Comparison of ENCODE assay signal across 18 cellular contexts in the genomic region with DNA sequence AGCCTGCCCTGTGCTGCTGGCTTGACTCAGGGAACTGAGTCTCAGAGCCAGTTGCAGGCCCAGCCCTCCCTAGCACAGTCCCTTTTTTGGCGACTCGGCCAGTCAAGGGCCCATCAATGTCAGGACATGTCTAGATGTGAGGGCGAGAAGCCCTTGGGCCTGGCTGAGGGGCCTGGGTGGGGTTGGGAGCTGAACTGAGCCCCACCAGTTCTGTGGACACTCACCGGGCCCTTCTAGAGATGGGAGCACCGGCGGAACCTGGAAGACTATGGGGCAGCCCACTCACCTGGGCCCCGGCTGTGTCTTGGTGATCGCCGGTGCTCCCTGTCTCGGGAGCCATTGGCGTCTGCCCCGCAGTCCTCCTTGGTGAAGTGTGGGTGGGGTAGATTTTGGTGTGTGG.
A peak's percentile ranks its signal among the peaks of the same experiment; 100 is the strongest.
DNase-seq lines count a peak whose midpoint lies in the region; ATAC-seq, FAIRE-seq and TF ChIP-seq lines count a peak whose summit lies in the region.
"Had no signal": no experiment of that assay in that cellular context is flagged by ENCODE, and none has a peak within 500 bp of the region (broad histone marks: within the 10 kb centered on the region; RNA-seq: fewer than 3 reads in every experiment).

No MANE protein-coding gene starts in this region.

- TF ChIP-seq CTCF in kidney (IDR thresholded peaks at IDR 0.05; ENCODE audit: borderline replicate concordance, extremely low read depth, insufficient read depth) (no peak), Calu3 (IDR thresholded peaks at IDR 0.05; ENCODE audit: unreplicated experiment) (no peak)

- no peaks in the 10 kb centered on the region for H3K79me1 ChIP-seq in neuronal stem cell (ENCODE audit: low read depth, low read length)

- H2BK120ac ChIP-seq in neuronal stem cell (ENCODE audit: low read depth, low read length) = no peak overlapping the region

- H3K4me1 ChIP-seq in kidney (ENCODE audit: control insufficient read depth in 1 of 2, insufficient read depth in 1 of 2, low read depth in 1 of 2, low read length in 2 of 2) = no peaks in the 10 kb centered on the region
- H3K4me1 ChIP-seq in neuronal stem cell (ENCODE audit: control insufficient read depth in 2 of 2, insufficient read depth in 1 of 2, low read depth in 1 of 2, low read length in 2 of 2) = peaks cover 0 to 2% of the 10 kb centered on the region in 2 donors

- WGBS in neuronal stem cell (ENCODE audit: extremely low coverage in 2 of 2, insufficient read length in 2 of 2, insufficient replicate concordance in 1 of 2), 2 donors = no CpG with 5 or more reads among the region's 12 CpGs

- peaks cover 67% of the 10 kb centered on the region for H3K27me3 Mint-ChIP-seq in Calu3 (ENCODE audit: unreplicated experiment)
- no peaks in the 10 kb centered on the region for H3K27me3 Mint-ChIP-seq in activated T-cell treated with anti-CD3 and anti-CD28 coated beads, Interleukin-2, amount 50 U/mL, for 72 hours (ENCODE audit: low read depth)

- H3K4me3 ChIP-seq in kidney (ENCODE audit: low read length in 2 of 2) = no peak overlapping the region
- H3K4me3 ChIP-seq in neuronal stem cell (ENCODE audit: low read length in 2 of 2) = no peak overlapping the region

- H3K4me2 ChIP-seq in neuronal stem cell (ENCODE audit: insufficient read depth, low read length, poor library complexity, severe bottlenecking) = no peak overlapping the region

- no peak overlapping the region for H4K91ac ChIP-seq in neuronal stem cell (ENCODE audit: low read depth, low read length, poor library complexity)

- H3K9ac ChIP-seq in kidney (ENCODE audit: low read length in 2 of 2) = no peak overlapping the region
- H3K9ac ChIP-seq in neuronal stem cell (ENCODE audit: low read depth, low read length, poor library complexity) = no peak overlapping the region

- H3K9me3 ChIP-seq in kidney (ENCODE audit: control insufficient read depth in 1 of 2, low read length in 2 of 2) = no peaks in the 10 kb centered on the region
- peaks cover 0 to 4% of the 10 kb centered on the region in 2 donors for H3K9me3 ChIP-seq in neuronal stem cell (replicated peaks in 1 of 2; ENCODE audit: control insufficient read depth in 2 of 2, insufficient read depth in 1 of 2, low read depth in 1 of 2, low read length in 2 of 2)

- no peak overlapping the region for H3K14ac ChIP-seq in neuronal stem cell (ENCODE audit: low read length)

- H2BK5ac ChIP-seq in neuronal stem cell (ENCODE audit: low read length) = no peak overlapping the region

- no peaks in the 10 kb centered on the region for H3K9me3 Mint-ChIP-seq in Calu3 (ENCODE audit: low read depth, unreplicated experiment)
- H3K9me3 Mint-ChIP-seq in activated T-cell treated with anti-CD3 and anti-CD28 coated beads, Interleukin-2, amount 50 U/mL, for 72 hours = no peaks in the 10 kb centered on the region
- H3K9me3 Mint-ChIP-seq: CD14-positive monocyte; CD8-positive, alpha-beta T cell had no signal

- H3K27ac ChIP-seq in kidney (ENCODE audit: low read depth in 2 of 2, low read length in 2 of 2) = no peak overlapping the region
- no peak overlapping the region for H3K27ac ChIP-seq in neuronal stem cell (replicated peaks; ENCODE audit: low read length)
- H3K27ac ChIP-seq: 22Rv1 had no signal

- no peak for ATAC-seq in Right ventricle myocardium inferior
- no peak for ATAC-seq in activated T-cell treated with anti-CD3 and anti-CD28 coated beads, Interleukin-2, amount 50 U/mL, for 72 hours (replicated peaks in 1 of 2)
- ATAC-seq: CD8-positive, alpha-beta T cell; HCT116 had no signal

- no peak overlapping the region for H4K8ac ChIP-seq in neuronal stem cell (ENCODE audit: low read depth, low read length)

- H3K4me3 Mint-ChIP-seq in Calu3 (ENCODE audit: low read depth, unreplicated experiment) = no peak overlapping the region
- H3K4me3 Mint-ChIP-seq in activated T-cell treated with anti-CD3 and anti-CD28 coated beads, Interleukin-2, amount 50 U/mL, for 72 hours = no peak overlapping the region
- H3K4me3 Mint-ChIP-seq: CD14-positive monocyte; CD8-positive, alpha-beta T cell had no signal

- H2BK12ac ChIP-seq in neuronal stem cell (ENCODE audit: low read length) = no peak overlapping the region

- H3K36me3 ChIP-seq in kidney (ENCODE audit: control insufficient read depth in 1 of 2, insufficient read depth in 2 of 2, low read length in 2 of 2) (no peaks in the 10 kb centered on the region), neuronal stem cell (replicated peaks in 1 of 2; ENCODE audit: control insufficient read depth in 2 of 2, insufficient read depth in 2 of 2, low read length in 2 of 2) (peaks cover 0 to 5% of the 10 kb centered on the region in 2 donors)

- H2AFZ ChIP-seq in neuronal stem cell (ENCODE audit: low read length) = no peak overlapping the region

- intact Hi-C loops in Right ventricle myocardium inferior (cut with DNase I) (no loop called here), cardiac septum (cut with DNase I) (no loop called here), kidney (cut with DNase I) (no loop called here), Calu3 (cut with micrococcal nuclease; ENCODE audit: unreplicated experiment) (no loop called here)

- no peak overlapping the region for H3K27ac Mint-ChIP-seq in Calu3 (ENCODE audit: unreplicated experiment)
- no peak overlapping the region for H3K27ac Mint-ChIP-seq in activated T-cell treated with anti-CD3 and anti-CD28 coated beads, Interleukin-2, amount 50 U/mL, for 72 hours
- H3K27ac Mint-ChIP-seq: CD8-positive, alpha-beta T cell had no signal

- peak overlapping the region; percentile 9 for H2BK15ac ChIP-seq in neuronal stem cell (ENCODE audit: low read length)

- no peaks in the 10 kb centered on the region for H3K4me1 Mint-ChIP-seq in Calu3 (ENCODE audit: low read depth, unreplicated experiment)
- H3K4me1 Mint-ChIP-seq in activated T-cell treated with anti-CD3 and anti-CD28 coated beads, Interleukin-2, amount 50 U/mL, for 72 hours (ENCODE audit: low read depth) = no peaks in the 10 kb centered on the region

- peak overlapping the region; percentile 59 for H2AK5ac ChIP-seq in neuronal stem cell (ENCODE audit: low read depth, low read length)

- CTCF ChIA-PET in Calu3 (lab: Charles Lee) = no interaction called here

- no TSS peak for BruUV-seq in Calu3 (replicated peaks; lab: Mats Ljungman, UMichigan)

- no peaks in the 10 kb centered on the region for H3K36me3 Mint-ChIP-seq in Calu3 (ENCODE audit: insufficient read depth, unreplicated experiment)
- no peaks in the 10 kb centered on the region for H3K36me3 Mint-ChIP-seq in activated T-cell treated with anti-CD3 and anti-CD28 coated beads, Interleukin-2, amount 50 U/mL, for 72 hours (ENCODE audit: insufficient read depth in 2 of 2)
- H3K36me3 Mint-ChIP-seq: CD8-positive, alpha-beta T cell had no signal

- no peak overlapping the region for H3K23ac ChIP-seq in neuronal stem cell (ENCODE audit: low read depth, low read length, poor library complexity)

- no peak overlapping the region for H3K4ac ChIP-seq in neuronal stem cell (ENCODE audit: low read length)

- no peak for FAIRE-seq in kidney (lab: Jason Lieb, UNC)
- FAIRE-seq: GM12892, GM19239 had no signal

- DNase-seq in Right ventricle myocardium inferior (ENCODE audit: missing footprints) = peak; percentile 34
- DNase-seq in cardiac septum (ENCODE audit: low spot score) = no peak
- DNase-seq in kidney = peak; percentile 39
- no peak for DNase-seq in neuronal stem cell (ENCODE audit: low spot score)
- DNase-seq in Calu3 = no peak
- no peak for DNase-seq in NCI-H128 (lab: John Stamatoyannopoulos, UW; ENCODE audit: unreplicated experiment)
- no peak for DNase-seq in activated gamma-delta T cell (lab: John Stamatoyannopoulos, UW)
- no peak for DNase-seq in activated T-cell treated with anti-CD3 and anti-CD28 coated beads, Interleukin-2, amount 50 U/mL, for 72 hours
- DNase-seq: CD8-positive, alpha-beta T cell; COR-L47; DND-41; GDM1; IMR-90 had no signal

- H3K27me3 ChIP-seq in neuronal stem cell (ENCODE audit: control insufficient read depth in 3 of 3, insufficient read depth in 3 of 3, low read depth in 1 of 3, low read length in 3 of 3) = peaks cover 0 to 2% (median under 1%) of the 10 kb centered on the region in 3 experiments

- H3K18ac ChIP-seq in neuronal stem cell (ENCODE audit: low read length) = peak overlapping the region; percentile 76

Comparison
In these comparisons a context has a peak if more than half of its experiments do, and no peak if none do; other contexts are left out.
1. DNase-seq: peak in Right ventricle myocardium inferior (single experiment) and kidney (single experiment); none in cardiac septum (single experiment), neuronal stem cell (single experiment), Calu3 (single experiment), NCI-H128 (single experiment), activated gamma-delta T cell (single experiment) and activated T-cell treated with anti-CD3 and anti-CD28 coated beads, Interleukin-2, amount 50 U/mL, for 72 hours (0 of 2).